Comparison of ENCODE assay signal across 25 cellular contexts in the genomic region with DNA sequence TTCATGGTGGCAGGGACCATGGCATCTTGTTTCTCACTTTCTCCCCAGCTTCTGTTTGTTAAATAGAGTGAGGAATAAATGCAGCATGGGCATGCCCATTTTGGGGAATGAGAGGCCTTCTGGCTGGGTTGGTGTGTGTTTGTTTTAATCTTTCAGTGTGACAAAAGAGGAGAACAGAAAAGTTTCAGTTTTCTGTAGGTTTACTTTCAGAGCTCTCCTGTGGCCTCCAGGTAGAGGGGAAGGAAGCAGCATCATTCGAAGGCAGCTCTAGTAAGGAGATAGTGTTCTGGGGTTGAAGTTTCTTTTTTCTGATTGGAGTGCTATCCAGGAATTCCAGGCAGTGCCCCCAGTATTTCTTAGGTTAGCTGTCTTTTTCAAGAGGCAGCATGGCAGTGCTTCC. TPM values are rescaled to one million over a fixed set of nuclear protein-coding genes. Genes with fewer than 3 reads are reported as not detected.
DNase-seq lines count a peak whose midpoint lies in the region; ATAC-seq, FAIRE-seq and TF ChIP-seq lines count a peak whose summit lies in the region.
"Had no signal": no experiment of that assay in that cellular context is flagged by ENCODE, and none has a peak within 500 bp of the region (broad histone marks: within the 10 kb centered on the region; RNA-seq: fewer than 3 reads in every experiment).

No MANE protein-coding gene starts in this region.

- no peak overlapping the region for H3K27ac ChIP-seq in GM12878 (ENCODE audit: control insufficient read depth, insufficient read depth)
- no peak overlapping the region for H3K27ac ChIP-seq in hepatocyte
- H3K27ac ChIP-seq: A549; BLaER1 treated with 17β-estradiol and CSF1 and Interleukin-3, amounts not matched to agents 10 nM and 100 nM; GM23248 had no signal

- no peak for TF ChIP-seq POLR2A in GM12878 (IDR thresholded peaks at IDR 0.05; ENCODE audit: low read depth, low read length)

- SMC1A ChIA-PET in GM12878 (lab: Charles Lee; ENCODE audit: uncharacterized antibody, unreplicated experiment): no interaction called here

- intact Hi-C loops in GM12878 (cut with micrococcal nuclease; ENCODE audit: unreplicated experiment): no loop called here

- H3K9me3 ChIP-seq in Loucy (ENCODE audit: insufficient read depth, low read depth, low read length) (no peaks in the 10 kb centered on the region), GM12878 (replicated peaks; ENCODE audit: control insufficient read depth, insufficient read depth, low read length) (no peaks in the 10 kb centered on the region), hepatocyte (ENCODE audit: low read depth) (no peaks in the 10 kb centered on the region)
- H3K9me3 ChIP-seq: A549; BE2C; BLaER1 treated with 17β-estradiol and CSF1 and Interleukin-3, amounts not matched to agents 10 nM and 100 nM had no signal

- in situ Hi-C loops in GM12878 (cut with MboI): no loop called here

- H3K27me3 ChIP-seq in Loucy (ENCODE audit: insufficient read depth, low read length, poor library complexity, severe bottlenecking) (no peaks in the 10 kb centered on the region), GM12878 (replicated peaks in 1 of 2; ENCODE audit: control insufficient read depth in 2 of 2, insufficient read depth in 2 of 2, low read length in 1 of 2) (no peaks in the 10 kb centered on the region), hepatocyte (no peaks in the 10 kb centered on the region)
- H3K27me3 ChIP-seq: BLaER1 treated with 17β-estradiol and CSF1 and Interleukin-3, amounts not matched to agents 10 nM and 100 nM had no signal

- H3K79me2 ChIP-seq in Loucy (ENCODE audit: insufficient read depth, low read length) (peaks cover 97% of the 10 kb centered on the region), GM12878 (ENCODE audit: control insufficient read depth, insufficient read depth, low read length) (no peaks in the 10 kb centered on the region), hepatocyte (peaks cover 10% of the 10 kb centered on the region)

- H3K4me2 ChIP-seq in Loucy (ENCODE audit: low read depth, low read length, poor library complexity, severe bottlenecking) (peak overlapping the region; percentile 8), GM12878 (ENCODE audit: control insufficient read depth, insufficient read depth) (peak overlapping the region; percentile 13), hepatocyte (no peak overlapping the region)
- H3K4me2 ChIP-seq: A549; BLaER1 treated with 17β-estradiol and CSF1 and Interleukin-3, amounts not matched to agents 10 nM and 100 nM had no signal

- no peak overlapping the region for H3K4me3 ChIP-seq in Loucy (ENCODE audit: low read length, poor library complexity, severe bottlenecking)
- no peak overlapping the region for H3K4me3 ChIP-seq in GM12878
- no peak overlapping the region for H3K4me3 ChIP-seq in hepatocyte
- H3K4me3 ChIP-seq: A549; BLaER1 treated with 17β-estradiol and CSF1 and Interleukin-3, amounts not matched to agents 10 nM and 100 nM; GM23248 had no signal

- no peak overlapping the region for H3K9ac ChIP-seq in Loucy (ENCODE audit: low read depth, low read length, poor library complexity, severe bottlenecking)
- H3K9ac ChIP-seq in GM12878 (ENCODE audit: control insufficient read depth, insufficient read depth, low read length): no peak overlapping the region
- H3K9ac ChIP-seq: BLaER1 treated with 17β-estradiol and CSF1 and Interleukin-3, amounts not matched to agents 10 nM and 100 nM; GM23248 had no signal

- no peak for TF ChIP-seq RAD21 in GM12878 (IDR thresholded peaks at IDR 0.05; ENCODE audit: insufficient read depth, low read depth, low read length)

- H3K36me3 ChIP-seq in Loucy (ENCODE audit: insufficient read depth, low read length): no peaks in the 10 kb centered on the region; the same call in 1 of the 2 replicates
- H3K36me3 ChIP-seq in GM12878 (ENCODE audit: control insufficient read depth in 2 of 2, insufficient read depth in 2 of 2, low read length in 1 of 2): no peaks in the 10 kb centered on the region
- no peaks in the 10 kb centered on the region for H3K36me3 ChIP-seq in hepatocyte (replicated peaks; ENCODE audit: insufficient read depth, low read depth)
- H3K36me3 ChIP-seq: BE2C; BLaER1 treated with 17β-estradiol and CSF1 and Interleukin-3, amounts not matched to agents 10 nM and 100 nM had no signal

- H4K20me1 ChIP-seq in Loucy (ENCODE audit: insufficient read depth, low read length, poor library complexity, severe bottlenecking): peaks cover 89% of the 10 kb centered on the region
- H4K20me1 ChIP-seq in GM12878 (ENCODE audit: control insufficient read depth, insufficient read depth): no peaks in the 10 kb centered on the region
- no peaks in the 10 kb centered on the region for H4K20me1 ChIP-seq in hepatocyte (ENCODE audit: insufficient read depth, poor library complexity, severe bottlenecking)
- H4K20me1 ChIP-seq: BLaER1 treated with 17β-estradiol and CSF1 and Interleukin-3, amounts not matched to agents 10 nM and 100 nM had no signal

- no peak overlapping the region for H2AFZ ChIP-seq in Loucy (ENCODE audit: low read length)
- no peak overlapping the region; the same call in 1 of the 2 replicates for H2AFZ ChIP-seq in GM12878 (ENCODE audit: control insufficient read depth, low read depth, low read length)
- no peak overlapping the region for H2AFZ ChIP-seq in hepatocyte
- H2AFZ ChIP-seq: GM23248 had no signal

- DNase-seq in GM12878 (ENCODE audit: low read depth, low spot score): no peak
- DNase-seq in hepatocyte (ENCODE audit: low spot score): no peak
- DNase-seq in GM19238 (ENCODE audit: insufficient read length, low spot score): no peak
- DNase-seq: 8988T; ACHN; AML-193; BE2C; CD4-positive, alpha-beta T cell; CD8-positive, alpha-beta memory T cell; DMS 273 treated with DMSO at 0.1 percent for 48 hours; DMS79; EL; GDM1; GM23248; H7; HCEC 1CT had no signal

- H3K9me2 ChIP-seq in Loucy (replicated peaks; ENCODE audit: low read depth, low read length): no peaks in the 10 kb centered on the region
- H3K9me2 ChIP-seq in hepatocyte (replicated peaks; ENCODE audit: insufficient read depth): no peaks in the 10 kb centered on the region

- no TSS peak for BruUV-seq in GM12878 (replicated peaks; lab: Mats Ljungman, UMichigan)

- POLR2A ChIA-PET in GM12878 (lab: Charles Lee): no interaction called here

- peaks cover 21% of the 10 kb centered on the region for H3K4me1 ChIP-seq in Loucy (ENCODE audit: insufficient read depth, low read length, poor library complexity, severe bottlenecking)
- H3K4me1 ChIP-seq in GM12878 (ENCODE audit: control insufficient read depth, insufficient read depth, low read length): peaks cover 13% of the 10 kb centered on the region
- H3K4me1 ChIP-seq in hepatocyte (ENCODE audit: insufficient read depth): no peaks in the 10 kb centered on the region
- H3K4me1 ChIP-seq: A549; BE2C; BLaER1 treated with 17β-estradiol and CSF1 and Interleukin-3, amounts not matched to agents 10 nM and 100 nM had no signal

- RAD21 ChIA-PET in GM12878 (lab: Charles Lee; ENCODE audit: unreplicated experiment): no interaction called here

- peak; percentile 37 for ATAC-seq in GM18867 (IDR thresholded peaks at IDR 0.05; ENCODE audit: unreplicated experiment)
- ATAC-seq in HG02852 (IDR thresholded peaks at IDR 0.05; ENCODE audit: unreplicated experiment): peak; percentile 66
- peak; percentile 46; the same call in 2 of the 3 replicates for ATAC-seq in GM12878
- no peak for ATAC-seq in HG02571 (IDR thresholded peaks at IDR 0.05; ENCODE audit: unreplicated experiment)
- ATAC-seq: A549 had no signal

- no peak for TF ChIP-seq EP300 in GM12878 (IDR thresholded peaks at IDR 0.05; ENCODE audit: borderline replicate concordance in 1 of 2, control insufficient read depth in 1 of 2, low read depth in 2 of 2, low read length in 2 of 2)

- 0% methylated on average over 1 of the region's 1 CpG for WGBS in GM12878 (ENCODE audit: insufficient coverage, insufficient replicate concordance, low lambda C conversion rate, missing lambda C conversion rate)
- 100% methylated on average over 1 of the region's 1 CpG for WGBS in hepatocyte (ENCODE audit: low lambda C conversion rate, missing lambda C conversion rate)

- peak; percentile 54 for FAIRE-seq in GM12878 (lab: Jason Lieb, UNC)
- FAIRE-seq: A549, D721Med, GM12892, H1 had no signal

- CTCF ChIA-PET in GM12878 (lab: Yijun Ruan, JAX): interaction anchor here (1.2 kb wide), 1 partner anchor 491 kb away, joined by 3 read pairs; no protein-coding TSS in a partner anchor

- H3F3A ChIP-seq in Loucy (ENCODE audit: low read depth): no peaks in the 10 kb centered on the region

- TF ChIP-seq CTCF in Loucy (conservative IDR thresholded peaks at IDR 0.05; ENCODE audit: low read length): no peak
- TF ChIP-seq CTCF in GM12878 (IDR thresholded peaks at IDR 0.05 in 2 of 3, conservative IDR thresholded peaks at IDR 0.05 in 1 of 3; ENCODE audit: control insufficient read depth in 2 of 3, extremely low read depth in 1 of 3, insufficient read depth in 1 of 3, low read depth in 3 of 3, low read length in 3 of 3): no peak
- TF ChIP-seq CTCF in hepatocyte (IDR thresholded peaks at IDR 0.05; ENCODE audit: poor library complexity): no peak

RNA-seq across cellular contexts. Expression of a gene that starts 15.3 kb away (rescaled TPM):
- 0.42 TPM in 1 of 2 replicates, not detected in the other for total RNA-seq in GM12878 (2013; cell fraction: nucleolus; rRNA removed)
- 0.87 and 1.3 TPM in 2 replicates for total RNA-seq in GM12878 (2014; rRNA removed)
- total RNA-seq in GM12878 (2014; rRNA removed; fragmentation: Illumina TruSeq; extraction: Trizol): 1.2 and 1.5 TPM in 2 replicates
- total RNA-seq in GM12878 (2021): 1.2 and 2.2 TPM in 2 replicates
- polyA plus RNA-seq in GM12878 (2011; ENCODE audit: low read depth): 0.43 TPM
- polyA plus RNA-seq in GM12878 (2011; rRNA removed): 0.04 and 0.07 TPM in 2 replicates
- 0.03 TPM in 2 replicates for polyA plus RNA-seq in GM12878 (2011; cell fraction: cytosol; rRNA removed)
- polyA plus RNA-seq in GM12878 (2011; cell fraction: nucleus; rRNA removed): 0.28 TPM in 1 of 2 replicates, not detected in the other
- polyA plus RNA-seq in GM12878 (2012): 0.46 and 1.3 TPM in 2 replicates
- 1.3 and 2.4 TPM in 2 replicates for polyA plus RNA-seq in GM12878 (2014; fragmentation: Illumina TruSeq; extraction: Trizol)
- under 1 TPM; 0.29 TPM for polyA plus RNA-seq in GM12878 (2014; fragmentation: Nextera tagmentation; extraction: Ambion mirVana)
- polyA plus RNA-seq in GM12878 (2014; rRNA removed): 1.1 and 1.5 TPM in 2 replicates
- 1 to 10 TPM; 1.9 to 2.7 TPM for polyA plus RNA-seq in GM12878 (2016; fragmentation: Nextera tagmentation; extraction: Ambion mirVana)
- polyA minus RNA-seq in GM12878 (2011; rRNA and poly(A)+ RNA removed): 0.46 TPM in 1 of 2 replicates, not detected in the other
- polyA minus RNA-seq in GM12878 (2011; cell fraction: cytosol; rRNA and poly(A)+ RNA removed): not detected in 2 replicates
- not detected in 2 replicates for polyA minus RNA-seq in GM12878 (2011; cell fraction: nucleus; rRNA and poly(A)+ RNA removed)
- 17.1 and 19.2 TPM in 2 replicates for total RNA-seq in hepatocyte
- polyA plus RNA-seq in hepatocyte: 16.9 and 17.1 TPM in 2 replicates
- total RNA-seq: CD8-positive, alpha-beta memory T cell had no signal
- polyA plus RNA-seq: CD8-positive, alpha-beta memory T cell had no signal
